11 cellular contexts compared by ENCODE assay signal in the genomic region with DNA sequence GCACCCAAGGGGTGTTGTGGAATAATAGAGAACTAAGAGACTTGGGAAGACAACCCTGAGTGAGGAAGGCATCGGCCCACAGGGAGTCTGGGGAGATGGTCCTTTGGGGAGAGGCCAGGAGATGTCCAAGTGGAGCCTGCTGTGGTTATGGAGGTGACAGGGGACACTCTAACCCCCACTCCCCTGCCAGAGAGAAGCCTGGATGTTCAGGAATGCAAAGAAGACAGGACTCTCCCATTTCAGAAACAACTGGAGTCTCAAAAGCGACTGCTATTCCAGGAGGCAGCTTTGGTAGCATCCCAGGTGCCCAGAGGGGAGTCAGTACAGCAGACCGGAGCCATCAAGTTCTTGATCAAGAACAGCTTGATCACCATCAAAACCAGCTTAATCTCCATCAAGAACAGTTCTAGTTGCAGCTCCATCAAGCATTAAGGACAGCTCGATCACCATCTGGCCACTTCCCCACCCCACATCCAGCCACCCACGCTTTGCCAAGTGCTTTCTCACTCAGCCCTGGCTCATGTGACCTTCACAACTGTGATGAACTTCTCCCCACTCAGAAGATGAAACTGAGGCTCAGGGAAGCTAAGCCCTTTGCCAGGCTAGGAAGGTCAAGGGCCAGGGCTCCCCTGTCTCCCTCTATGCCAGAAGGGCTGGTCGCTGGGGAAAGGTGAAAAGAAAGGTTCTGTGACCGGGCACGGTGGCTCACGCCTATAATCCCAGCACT. TPM values are rescaled to one million over a fixed set of nuclear protein-coding genes. Genes with fewer than 3 reads are reported as not detected.
DNase-seq lines count a peak whose midpoint lies in the region; ATAC-seq and TF ChIP-seq lines count a peak whose summit lies in the region.
"Had no signal": no experiment of that assay in that cellular context is flagged by ENCODE, and none has a peak within 500 bp of the region (broad histone marks: within the 10 kb centered on the region; RNA-seq: fewer than 3 reads in every experiment).

No MANE protein-coding gene starts in this region.

- no peaks in the 10 kb centered on the region for H3K9me3 Mint-ChIP-seq in glutamatergic neuron (ENCODE audit: unreplicated experiment)
- H3K9me3 Mint-ChIP-seq: neural crest cell, type B pancreatic cell had no signal

- H3K4me3 Mint-ChIP-seq in glutamatergic neuron (ENCODE audit: unreplicated experiment): peak overlapping the region; percentile 3
- H3K4me3 Mint-ChIP-seq: neural crest cell, type B pancreatic cell had no signal

- peaks cover 7% of the 10 kb centered on the region for H3K4me1 Mint-ChIP-seq in glutamatergic neuron (ENCODE audit: low read depth, unreplicated experiment)

- TF ChIP-seq POLR2A in GM19193 (IDR thresholded peaks at IDR 0.05; ENCODE audit: extremely low read depth, insufficient read depth, insufficient read length): peak; percentile 43

- peaks cover 4% of the 10 kb centered on the region for H3K27me3 Mint-ChIP-seq in glutamatergic neuron (ENCODE audit: unreplicated experiment)

- no peak overlapping the region for H3K27ac Mint-ChIP-seq in glutamatergic neuron (ENCODE audit: unreplicated experiment)
- H3K27ac Mint-ChIP-seq: type B pancreatic cell had no signal

- ATAC-seq in HG03571 (IDR thresholded peaks at IDR 0.05; ENCODE audit: unreplicated experiment): no peak
- ATAC-seq in GM19328 (IDR thresholded peaks at IDR 0.05; ENCODE audit: unreplicated experiment): no peak

- H3K36me3 Mint-ChIP-seq in glutamatergic neuron (ENCODE audit: unreplicated experiment): no peaks in the 10 kb centered on the region
- H3K36me3 Mint-ChIP-seq: type B pancreatic cell had no signal

- TF ChIP-seq CTCF in glutamatergic neuron (IDR thresholded peaks at IDR 0.05; ENCODE audit: partially characterized antibody, unreplicated experiment): no peak

- DNase-seq in UCSD-AML1 (lab: John Stamatoyannopoulos, UW; ENCODE audit: unreplicated experiment) (peak; percentile 51), glutamatergic neuron (no peak), NCI-H1694 treated with DMSO at 0.1 percent for 48 hours (lab: John Stamatoyannopoulos, UW) (no peak), NOMO-1 (lab: John Stamatoyannopoulos, UW; ENCODE audit: unreplicated experiment in 2 of 2) (no peak)
- peak; percentile 73 for DNase-seq in stimulated activated CD8-positive, alpha-beta memory T cell treated with anti-CD3 and anti-CD28 coated beads, Interleukin-4, amount 100 ng/mL, for 48 hours
- DNase-seq: NCI-H1417 had no signal

RNA-seq across cellular contexts. Expression of gene CD52, which starts 0.7 kb away (rescaled TPM):
- total RNA-seq in glutamatergic neuron (ENCODE audit: unreplicated experiment): 2.8 TPM
- total RNA-seq: neural crest cell had no signal

RNA-seq across cellular contexts. Expression of gene UBXN11, which starts 12.1 kb away (rescaled TPM):
- total RNA-seq in glutamatergic neuron (ENCODE audit: unreplicated experiment): 11.4 TPM

RNA-seq across cellular contexts. Expression of gene CRYBG2, which starts 35.4 kb away (rescaled TPM):
- total RNA-seq in glutamatergic neuron (ENCODE audit: unreplicated experiment): 2.2 TPM

RNA-seq across cellular contexts. Expression of gene SH3BGRL3, which starts 38.6 kb away (rescaled TPM):
- total RNA-seq in glutamatergic neuron (ENCODE audit: unreplicated experiment): 412 TPM

RNA-seq across cellular contexts. Expression of gene ZNF683, which starts 54.0 kb away (rescaled TPM):
- total RNA-seq in glutamatergic neuron (ENCODE audit: unreplicated experiment): not detected
- total RNA-seq: neural crest cell had no signal

Comparison
In these comparisons a context has a peak if more than half of its experiments do, and no peak if none do; other contexts are left out.
1. DNase-seq: peak in UCSD-AML1 (single experiment) and stimulated activated CD8-positive, alpha-beta memory T cell treated with anti-CD3 and anti-CD28 coated beads, Interleukin-4, amount 100 ng/mL, for 48 hours (single experiment); none in glutamatergic neuron (single experiment), NCI-H1694 treated with DMSO at 0.1 percent for 48 hours (single experiment) and NOMO-1 (0 of 2).